ENCODE assay signal across 7 cellular contexts in the genomic region with DNA sequence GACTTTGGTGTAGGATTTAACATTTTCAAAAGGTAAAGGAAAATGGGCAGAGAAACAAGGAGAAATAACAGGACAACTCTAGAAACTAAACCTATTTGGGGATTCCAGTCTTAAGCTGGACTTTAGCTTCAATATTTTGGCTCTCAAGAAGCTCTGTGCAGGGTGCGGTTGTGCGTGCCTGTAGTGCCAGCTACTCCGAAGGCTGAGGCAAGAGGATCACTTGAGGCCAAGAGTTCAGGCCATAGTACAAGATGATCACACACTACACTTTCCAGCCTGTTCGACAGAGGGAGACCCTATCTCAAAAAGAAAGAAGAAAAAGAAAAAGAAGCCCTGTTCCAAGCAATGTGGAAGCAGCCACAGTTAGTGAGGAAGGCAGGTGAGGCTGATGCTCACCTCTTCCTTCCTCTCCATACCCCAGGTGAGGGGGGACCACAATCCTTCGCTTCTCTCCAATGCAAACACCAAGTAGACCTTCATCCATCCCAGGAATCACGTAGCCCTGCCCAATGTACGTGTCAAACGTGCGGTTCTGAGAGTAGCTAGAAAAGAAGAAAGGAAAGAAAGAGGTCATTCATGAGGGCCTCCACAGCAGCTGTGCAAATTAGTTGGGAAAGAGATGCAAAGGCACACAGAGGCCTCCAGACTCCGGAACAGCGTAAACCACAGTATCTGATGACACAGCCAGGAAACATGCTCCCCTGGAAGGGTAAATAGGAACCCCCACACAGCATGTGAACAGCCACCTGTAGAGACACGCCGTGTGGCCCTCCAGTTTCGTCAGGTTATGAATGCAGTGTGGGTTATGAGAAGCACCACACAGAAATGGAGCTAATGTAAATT.
DNase-seq lines count a peak whose midpoint lies in the region; ATAC-seq, FAIRE-seq and TF ChIP-seq lines count a peak whose summit lies in the region.
"Not testable (repeated sequence)": the region's sequence is repeated elsewhere in the genome, so short reads cannot be mapped to it uniquely, and the experiment has no call there.

No MANE protein-coding gene starts in this region.

- H3K9me3 Mint-ChIP-seq in T-helper 1 cell treated with Interleukin-12 subunit alpha and Interleukin-12 subunit beta and Interleukin-4 antibody, amounts not matched to agents 30 μg/mL and 1 μg/mL, for 36 hours = not testable (repeated sequence)

- H3K4me1 Mint-ChIP-seq in T-helper 1 cell treated with Interleukin-12 subunit alpha and Interleukin-12 subunit beta and Interleukin-4 antibody, amounts not matched to agents 30 μg/mL and 1 μg/mL, for 36 hours (ENCODE audit: low read depth) = not testable (repeated sequence)

- not testable (repeated sequence) for H3K27me3 ChIP-seq in bronchial epithelial cell (ENCODE audit: control insufficient read depth, insufficient read depth, low read length)

- peak overlapping the region; percentile 10 for H3K4me3 Mint-ChIP-seq in T-helper 1 cell treated with Interleukin-12 subunit alpha and Interleukin-12 subunit beta and Interleukin-4 antibody, amounts not matched to agents 30 μg/mL and 1 μg/mL, for 36 hours

- not testable (repeated sequence) for H3K36me3 Mint-ChIP-seq in T-helper 1 cell treated with Interleukin-12 subunit alpha and Interleukin-12 subunit beta and Interleukin-4 antibody, amounts not matched to agents 30 μg/mL and 1 μg/mL, for 36 hours (ENCODE audit: low read depth)

- H3K27me3 Mint-ChIP-seq in T-helper 1 cell treated with Interleukin-12 subunit alpha and Interleukin-12 subunit beta and Interleukin-4 antibody, amounts not matched to agents 30 μg/mL and 1 μg/mL, for 36 hours (ENCODE audit: low read depth) = not testable (repeated sequence)

- DNase-seq in NCI-H345 (lab: John Stamatoyannopoulos, UW) (peak; percentile 83), bronchial epithelial cell (ENCODE audit: low read depth) (peak; percentile 98)

- H3K27ac Mint-ChIP-seq in T-helper 1 cell treated with Interleukin-12 subunit alpha and Interleukin-12 subunit beta and Interleukin-4 antibody, amounts not matched to agents 30 μg/mL and 1 μg/mL, for 36 hours = not testable (repeated sequence)

- H3K4me3 ChIP-seq in bronchial epithelial cell (ENCODE audit: low read depth, low read length) = not testable (repeated sequence)

- not testable (repeated sequence) for TF ChIP-seq CTCF in bronchial epithelial cell (IDR thresholded peaks at IDR 0.05; ENCODE audit: insufficient read depth, low read length, severe bottlenecking)

- FAIRE-seq in bronchial epithelial cell (lab: Jason Lieb, UNC) = peak; percentile 99

- H3K36me3 ChIP-seq in bronchial epithelial cell (ENCODE audit: control insufficient read depth, insufficient read depth, low read length) = not testable (repeated sequence)

- ATAC-seq in GM18502 (IDR thresholded peaks at IDR 0.05; ENCODE audit: poor library complexity, unreplicated experiment) (peak; percentile 91), GM21360 (IDR thresholded peaks at IDR 0.05; ENCODE audit: unreplicated experiment) (peak; percentile 71), HG02798 (IDR thresholded peaks at IDR 0.05; ENCODE audit: poor library complexity, unreplicated experiment) (peak; percentile 83), HG03439 (IDR thresholded peaks at IDR 0.05; ENCODE audit: unreplicated experiment) (peak; percentile 88)
